10 cellular contexts compared by ENCODE assay signal in the genomic region with DNA sequence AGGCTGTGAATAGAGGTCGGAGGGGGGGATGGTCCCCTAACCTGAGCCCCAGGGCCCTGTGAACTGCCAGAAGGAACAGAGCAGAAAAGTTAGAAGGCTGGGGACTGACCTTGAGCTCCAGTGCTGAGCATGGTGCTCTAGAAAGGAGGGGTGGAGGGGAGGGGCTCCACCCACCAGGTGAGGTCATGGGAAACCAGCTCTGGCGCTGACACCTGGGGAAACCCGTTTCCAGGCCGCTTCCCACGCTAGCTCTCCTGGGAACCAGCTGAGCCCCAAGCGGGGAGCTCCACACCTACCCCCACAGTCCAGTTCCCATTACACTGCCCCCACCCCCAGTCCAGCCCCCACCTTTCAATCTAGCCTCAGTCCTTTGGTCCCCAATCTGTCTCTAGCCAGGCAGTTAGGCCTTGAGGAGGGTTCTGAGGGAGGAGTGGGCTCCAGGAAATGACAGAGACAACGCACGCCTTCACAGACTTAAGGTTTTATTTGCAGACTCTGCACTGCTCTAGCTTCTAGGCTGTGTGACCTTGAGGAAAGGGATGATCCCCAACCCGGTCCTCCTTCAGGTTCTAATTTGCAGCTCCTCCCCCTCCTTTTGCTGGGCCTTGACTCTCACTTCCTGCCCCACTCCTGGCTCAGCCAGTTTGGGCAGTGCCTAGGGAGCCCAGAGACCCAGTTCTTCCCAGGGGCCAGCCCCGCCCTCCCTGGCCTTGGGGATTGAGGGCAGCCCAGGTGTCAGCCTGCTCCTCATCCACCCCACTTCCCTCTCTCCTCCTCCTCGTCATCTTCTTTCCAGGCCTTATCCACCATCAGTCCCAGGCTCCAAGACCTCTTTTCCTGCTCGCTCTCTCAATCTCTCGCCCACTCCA. TPM values are rescaled to one million over a fixed set of nuclear protein-coding genes. Genes with fewer than 3 reads are reported as not detected.
DNase-seq lines count a peak whose midpoint lies in the region; ATAC-seq and TF ChIP-seq lines count a peak whose summit lies in the region.
"Had no signal": no experiment of that assay in that cellular context is flagged by ENCODE, and none has a peak within 500 bp of the region (broad histone marks: within the 10 kb centered on the region; RNA-seq: fewer than 3 reads in every experiment).

No MANE protein-coding gene starts in this region.

- peaks cover 5% of the 10 kb centered on the region for H3K27me3 ChIP-seq in CD8-positive, alpha-beta memory T cell (ENCODE audit: insufficient read depth, low read length, poor library complexity, severe bottlenecking)
- peaks cover 10 to 38% of the 10 kb centered on the region in 2 experiments for H3K27me3 ChIP-seq in mesenchymal stem cell (ENCODE audit: control insufficient read depth in 1 of 2, insufficient read depth in 1 of 2, low read length in 2 of 2)
- H3K27me3 ChIP-seq in A673 (replicated peaks; ENCODE audit: insufficient read depth, low read depth, low read length, poor library complexity): no peaks in the 10 kb centered on the region

- H3K4me1 ChIP-seq in CD8-positive, alpha-beta memory T cell (ENCODE audit: insufficient read depth, low read length): peaks cover 3% of the 10 kb centered on the region
- peaks cover 14% of the 10 kb centered on the region for H3K4me1 ChIP-seq in mesenchymal stem cell (ENCODE audit: control insufficient read depth, insufficient read depth, low read depth, low read length)
- H3K4me1 ChIP-seq in A673 (ENCODE audit: insufficient read depth, low read length, poor library complexity, severe bottlenecking): peaks cover 4% of the 10 kb centered on the region

- H3K4me3 Mint-ChIP-seq in CD8-positive, alpha-beta memory T cell: peak overlapping the region in 5 of 7 donors; percentile 12 to 88 (median 28)
- peak overlapping the region; percentile 42 for H3K4me3 Mint-ChIP-seq in activated B cell treated with CpG ODN at 0.5 μM for 24 hours

- no peak for TF ChIP-seq CTCF in activated B cell treated with CpG ODN at 0.5 μM for 24 hours (IDR thresholded peaks at IDR 0.05)
- no peak for TF ChIP-seq CTCF in A673 (conservative IDR thresholded peaks at IDR 0.05; ENCODE audit: low read depth, low read length)

- H4K8ac ChIP-seq in mesenchymal stem cell (ENCODE audit: low read length): no peak overlapping the region

- H2AFZ ChIP-seq in mesenchymal stem cell (ENCODE audit: low read depth, low read length): no peak overlapping the region

- no peaks in the 10 kb centered on the region for H3K36me3 ChIP-seq in CD8-positive, alpha-beta memory T cell (ENCODE audit: insufficient read depth, low read length)
- no peaks in the 10 kb centered on the region for H3K36me3 ChIP-seq in mesenchymal stem cell (ENCODE audit: control insufficient read depth in 1 of 2, insufficient read depth in 2 of 2, low read depth in 1 of 2, low read length in 2 of 2)
- no peaks in the 10 kb centered on the region for H3K36me3 ChIP-seq in A673 (ENCODE audit: insufficient read depth, low read length, poor library complexity, severe bottlenecking)

- H3K9me3 ChIP-seq in CD8-positive, alpha-beta memory T cell (ENCODE audit: low read length): no peaks in the 10 kb centered on the region
- H3K9me3 ChIP-seq in mesenchymal stem cell (ENCODE audit: control insufficient read depth, low read length) (no peaks in the 10 kb centered on the region), A673 (ENCODE audit: low read depth, low read length, poor library complexity, severe bottlenecking) (no peaks in the 10 kb centered on the region)

- H2BK5ac ChIP-seq in mesenchymal stem cell (ENCODE audit: low read depth, low read length, poor library complexity, severe bottlenecking): no peak overlapping the region

- H4K91ac ChIP-seq in mesenchymal stem cell (ENCODE audit: low read length): no peak overlapping the region

- H3K9me3 Mint-ChIP-seq in CD8-positive, alpha-beta memory T cell: no peaks in the 10 kb centered on the region
- no peaks in the 10 kb centered on the region for H3K9me3 Mint-ChIP-seq in activated B cell treated with CpG ODN at 0.5 μM for 24 hours
- H3K9me3 Mint-ChIP-seq: memory B cell had no signal

- H3K27ac Mint-ChIP-seq in CD8-positive, alpha-beta memory T cell: peak overlapping the region in 2 of 8 donors; percentile 23 to 33
- H3K27ac Mint-ChIP-seq in activated B cell treated with CpG ODN at 0.5 μM for 24 hours: no peak overlapping the region
- H3K27ac Mint-ChIP-seq: memory B cell had no signal

- no peaks in the 10 kb centered on the region for H3K36me3 Mint-ChIP-seq in CD8-positive, alpha-beta memory T cell
- H3K36me3 Mint-ChIP-seq in activated B cell treated with CpG ODN at 0.5 μM for 24 hours (ENCODE audit: low read depth): no peaks in the 10 kb centered on the region
- H3K36me3 Mint-ChIP-seq: memory B cell had no signal

- POLR2A ChIA-PET in CD8-positive, alpha-beta memory T cell (lab: Charles Lee): no interaction called here
- POLR2A ChIA-PET in activated B cell treated with CpG ODN at 0.5 μM for 24 hours (lab: Charles Lee) (interaction anchor here (0.6 to 1.4 kb wide), 6 partner anchors 8 to 531 kb away, joined by 3 to 6 read pairs (median 4); a partner anchor contains a TSS), A673 (lab: Charles Lee; ENCODE audit: low non-redundant PET) (no interaction called here)

- DNase-seq in CD8-positive, alpha-beta memory T cell: no peak
- peak; percentile 57 for DNase-seq in GM19238 (ENCODE audit: insufficient read length, low spot score)
- no peak for DNase-seq in activated B cell treated with CpG ODN at 0.5 μM for 24 hours
- DNase-seq in mesenchymal stem cell: no peak
- DNase-seq in activated CD4-positive, CD25-positive, alpha-beta regulatory T cell treated with anti-CD3 and anti-CD28 coated beads, Interleukin-2, amount 50 U/mL, for 72 hours: no peak
- DNase-seq in activated gamma-delta T cell (lab: John Stamatoyannopoulos, UW): no peak
- DNase-seq in A673 (ENCODE audit: low spot score): no peak

- no peaks in the 10 kb centered on the region for H3K79me1 ChIP-seq in mesenchymal stem cell (replicated peaks; ENCODE audit: low read length, poor library complexity, severe bottlenecking)

- H3K4me2 ChIP-seq in mesenchymal stem cell (ENCODE audit: low read length, poor library complexity, severe bottlenecking): no peak overlapping the region

- H2BK120ac ChIP-seq in mesenchymal stem cell (ENCODE audit: low read depth, low read length): no peak overlapping the region

- H2BK15ac ChIP-seq in mesenchymal stem cell (ENCODE audit: low read depth, poor library complexity, severe bottlenecking): peak overlapping the region; percentile 57

- ATAC-seq in activated B cell treated with CpG ODN at 0.5 μM for 24 hours (ENCODE audit: low read depth) (peak; percentile 16), HG02885 (IDR thresholded peaks at IDR 0.05; ENCODE audit: poor library complexity, unreplicated experiment) (no peak)

- H3K23ac ChIP-seq in mesenchymal stem cell (ENCODE audit: low read length in 2 of 2): no peak overlapping the region

- H2AK5ac ChIP-seq in mesenchymal stem cell (ENCODE audit: low read length, severe bottlenecking): no peak overlapping the region

- H3K14ac ChIP-seq in mesenchymal stem cell (ENCODE audit: low read length in 2 of 2): no peak overlapping the region

- no peak overlapping the region for H3K27ac ChIP-seq in CD8-positive, alpha-beta memory T cell (ENCODE audit: low read depth, low read length)
- H3K27ac ChIP-seq in mesenchymal stem cell (ENCODE audit: low read length, poor library complexity, severe bottlenecking): no peak overlapping the region
- H3K27ac ChIP-seq in A673 (ENCODE audit: low read depth, low read length, poor library complexity, severe bottlenecking): no peak overlapping the region
- H3K27ac ChIP-seq: coronary artery had no signal

- CTCF ChIA-PET in CD8-positive, alpha-beta memory T cell (lab: Charles Lee): interaction anchor here (1.6 to 5.7 kb wide), 3 partner anchors 20 to 28 kb away, joined by 6 to 29 read pairs (median 9); a partner anchor contains a TSS
- CTCF ChIA-PET in activated B cell treated with CpG ODN at 0.5 μM for 24 hours (lab: Charles Lee): interaction anchor here (0.8 to 3.1 kb wide), 4 partner anchors 13 to 90 kb away, joined by 3 to 28 read pairs (median 4); a partner anchor contains a TSS
- CTCF ChIA-PET in A673 (lab: Charles Lee): interaction anchor here (0.5 to 1.5 kb wide), 2 partner anchors 14 to 126 kb away, joined by 6 to 10 read pairs; no protein-coding TSS in a partner anchor

- no TSS peak for BruUV-seq in A673 (replicated peaks; lab: Mats Ljungman, UMichigan)

- H3K9ac ChIP-seq in mesenchymal stem cell (ENCODE audit: low read length): no peak overlapping the region

- 67% methylated on average over 8 of the region's 13 CpGs for WGBS in mesenchymal stem cell

- H3K18ac ChIP-seq in mesenchymal stem cell (ENCODE audit: low read depth in 1 of 2, low read length in 2 of 2): no peak overlapping the region

- no peak overlapping the region for H3K4ac ChIP-seq in mesenchymal stem cell (ENCODE audit: low read depth in 1 of 2, low read length in 2 of 2)

- peaks cover 5 to 7% (median 5%) of the 10 kb centered on the region in 3 donors for H3K4me1 Mint-ChIP-seq in CD8-positive, alpha-beta memory T cell
- peaks cover 24% of the 10 kb centered on the region for H3K4me1 Mint-ChIP-seq in activated B cell treated with CpG ODN at 0.5 μM for 24 hours

- no peak overlapping the region for H2BK12ac ChIP-seq in mesenchymal stem cell (ENCODE audit: low read length in 2 of 2)

- H3K27me3 Mint-ChIP-seq in CD8-positive, alpha-beta memory T cell: peaks cover 8 to 9% of the 10 kb centered on the region in 2 donors
- peaks cover 2% of the 10 kb centered on the region for H3K27me3 Mint-ChIP-seq in activated B cell treated with CpG ODN at 0.5 μM for 24 hours

- intact Hi-C loops in activated B cell treated with CpG ODN at 0.5 μM for 24 hours (cut with micrococcal nuclease) (no loop called here), A673 (cut with micrococcal nuclease; ENCODE audit: unreplicated experiment) (no loop called here)

- H3K4me3 ChIP-seq in CD8-positive, alpha-beta memory T cell (ENCODE audit: low read length): no peak overlapping the region
- H3K4me3 ChIP-seq in mesenchymal stem cell (ENCODE audit: insufficient read depth in 1 of 2, low read depth in 1 of 2, low read length in 2 of 2) (no peak overlapping the region), A673 (ENCODE audit: low read depth, low read length, poor library complexity, severe bottlenecking) (no peak overlapping the region)
- H3K4me3 ChIP-seq: coronary artery had no signal

RNA-seq across cellular contexts. Expression of a gene that starts 2.1 kb away (rescaled TPM):
- under 1 TPM; 0.24 to 0.40 TPM for total RNA-seq in CD8-positive, alpha-beta memory T cell
- not detected for polyA plus RNA-seq in CD8-positive, alpha-beta memory T cell
- total RNA-seq in activated B cell treated with CpG ODN at 0.5 μM for 24 hours: 0.27 TPM in 1 of 2 replicates, not detected in the other
- 0.06 TPM for polyA plus RNA-seq in mesenchymal stem cell (2013, experiment 1 of 2)
- polyA plus RNA-seq in mesenchymal stem cell (2013, experiment 2 of 2): 0.04 TPM
- 1.6 TPM in 2 replicates for total RNA-seq in A673 (2021)

RNA-seq across cellular contexts. Expression of a gene that starts 22.3 kb away (rescaled TPM):
- total RNA-seq in CD8-positive, alpha-beta memory T cell: 10 to 100 TPM; 17.2 to 17.8 TPM
- 23.0 TPM for polyA plus RNA-seq in CD8-positive, alpha-beta memory T cell
- total RNA-seq in activated B cell treated with CpG ODN at 0.5 μM for 24 hours (25.3 and 26.2 TPM in 2 replicates), A673 (2021) (21.9 and 23.8 TPM in 2 replicates)
- 30.6 TPM for polyA plus RNA-seq in mesenchymal stem cell (2013, experiment 1 of 2)
- 29.8 TPM for polyA plus RNA-seq in mesenchymal stem cell (2013, experiment 2 of 2)

RNA-seq across cellular contexts. Expression of a gene that starts 28.1 kb away (rescaled TPM):
- 1 to 10 TPM; 6.7 to 7.6 TPM for total RNA-seq in CD8-positive, alpha-beta memory T cell
- 3.1 TPM for polyA plus RNA-seq in CD8-positive, alpha-beta memory T cell
- total RNA-seq in activated B cell treated with CpG ODN at 0.5 μM for 24 hours (8.6 and 8.7 TPM in 2 replicates), A673 (2021) (1.9 and 3.3 TPM in 2 replicates)
- 2.3 TPM for polyA plus RNA-seq in mesenchymal stem cell (2013, experiment 1 of 2)
- polyA plus RNA-seq in mesenchymal stem cell (2013, experiment 2 of 2): 1.7 TPM

RNA-seq across cellular contexts. Expression of a gene that starts 43.5 kb away (rescaled TPM):
- total RNA-seq in CD8-positive, alpha-beta memory T cell: not detected
- not detected for polyA plus RNA-seq in CD8-positive, alpha-beta memory T cell
- total RNA-seq in activated B cell treated with CpG ODN at 0.5 μM for 24 hours (0.31 TPM in 1 of 2 replicates, not detected in the other), A673 (2021) (not detected in 2 replicates)
- polyA plus RNA-seq in mesenchymal stem cell (2013, experiment 1 of 2): not detected
- not detected for polyA plus RNA-seq in mesenchymal stem cell (2013, experiment 2 of 2)

RNA-seq across cellular contexts. Expression of a gene that starts 57.2 kb away (rescaled TPM):
- not detected for total RNA-seq in CD8-positive, alpha-beta memory T cell
- polyA plus RNA-seq in CD8-positive, alpha-beta memory T cell: not detected
- total RNA-seq in activated B cell treated with CpG ODN at 0.5 μM for 24 hours: 0.05 TPM in 1 of 2 replicates, not detected in the other
- 25.3 TPM for polyA plus RNA-seq in mesenchymal stem cell (2013, experiment 1 of 2)
- 25.3 TPM for polyA plus RNA-seq in mesenchymal stem cell (2013, experiment 2 of 2)
- total RNA-seq in A673 (2021): 0.11 and 0.15 TPM in 2 replicates
